ENCODE assay signal across 14 cellular contexts in genomic region chr20:34948030-34948429, GRCh38. TPM values are rescaled to one million over a fixed set of nuclear protein-coding genes. Genes with fewer than 3 reads are reported as not detected.
A peak's percentile ranks its signal among the peaks of the same experiment; 100 is the strongest.
DNase-seq lines count a peak whose midpoint lies in the region; ATAC-seq, FAIRE-seq and TF ChIP-seq lines count a peak whose summit lies in the region.
"Had no signal": no experiment of that assay in that cellular context is flagged by ENCODE, and none has a peak within 500 bp of the region (broad histone marks: within the 10 kb centered on the region; RNA-seq: fewer than 3 reads in every experiment).

No MANE protein-coding gene starts in this region.

- H4K8ac ChIP-seq in mesenchymal stem cell (ENCODE audit: low read length) (no peak overlapping the region), trophoblast cell (ENCODE audit: low read depth, low read length) (no peak overlapping the region)

- H3K14ac ChIP-seq in mesenchymal stem cell (ENCODE audit: low read length in 2 of 2) (no peak overlapping the region), trophoblast cell (ENCODE audit: low read length) (no peak overlapping the region)

- H3K4me3 ChIP-seq in bronchial epithelial cell (ENCODE audit: low read depth, low read length) = no peak overlapping the region
- no peak overlapping the region for H3K4me3 ChIP-seq in mesenchymal stem cell (ENCODE audit: insufficient read depth in 1 of 2, low read depth in 1 of 2, low read length in 2 of 2)
- no peak overlapping the region for H3K4me3 ChIP-seq in right cardiac atrium (ENCODE audit: low read length)
- no peak overlapping the region for H3K4me3 ChIP-seq in trophoblast cell (ENCODE audit: low read depth, low read length)
- H3K4me3 ChIP-seq: colonic mucosa, uterus had no signal

- H2BK120ac ChIP-seq in mesenchymal stem cell (ENCODE audit: low read depth, low read length) = no peak overlapping the region
- no peak overlapping the region for H2BK120ac ChIP-seq in trophoblast cell (ENCODE audit: insufficient read depth, low read length, poor library complexity)

- H3K23ac ChIP-seq in mesenchymal stem cell (ENCODE audit: low read length in 2 of 2) = no peak overlapping the region
- H3K23ac ChIP-seq in trophoblast cell (ENCODE audit: low read length) = no peak overlapping the region

- H3K79me1 ChIP-seq in mesenchymal stem cell (replicated peaks; ENCODE audit: low read length, poor library complexity, severe bottlenecking) = peaks cover 5% of the 10 kb centered on the region
- H3K79me1 ChIP-seq in trophoblast cell (ENCODE audit: low read length) = no peaks in the 10 kb centered on the region

- intact Hi-C loops in right cardiac atrium (cut with DNase I) = no loop called here

- TF ChIP-seq CTCF in bronchial epithelial cell (IDR thresholded peaks at IDR 0.05; ENCODE audit: insufficient read depth, low read length, severe bottlenecking) = peak; percentile 19

- ATAC-seq in HG03095 (IDR thresholded peaks at IDR 0.05; ENCODE audit: unreplicated experiment) (no peak), right cardiac atrium (no peak)

- peak overlapping the region; percentile 72 for H3K27ac ChIP-seq in mesenchymal stem cell (ENCODE audit: low read length, poor library complexity, severe bottlenecking)
- H3K27ac ChIP-seq in right cardiac atrium (ENCODE audit: low read length) = no peak overlapping the region
- H3K27ac ChIP-seq in trophoblast cell (ENCODE audit: low read depth, low read length) = no peak overlapping the region
- H3K27ac ChIP-seq: C4-2B, colonic mucosa, uterus had no signal

- H3K4ac ChIP-seq in mesenchymal stem cell (ENCODE audit: low read depth in 1 of 2, low read length in 2 of 2) (no peak overlapping the region), trophoblast cell (ENCODE audit: low read depth, low read length) (no peak overlapping the region)

- no peak overlapping the region for H3K4me2 ChIP-seq in mesenchymal stem cell (ENCODE audit: low read length, poor library complexity, severe bottlenecking)
- no peak overlapping the region for H3K4me2 ChIP-seq in trophoblast cell (ENCODE audit: low read length)

- H2BK5ac ChIP-seq in mesenchymal stem cell (ENCODE audit: low read depth, low read length, poor library complexity, severe bottlenecking) (no peak overlapping the region), trophoblast cell (ENCODE audit: low read depth, low read length, poor library complexity) (no peak overlapping the region)

- no peak overlapping the region for H4K12ac ChIP-seq in trophoblast cell (ENCODE audit: low read depth, low read length)

- peaks cover 19% of the 10 kb centered on the region for H3K4me1 ChIP-seq in mesenchymal stem cell (ENCODE audit: control insufficient read depth, insufficient read depth, low read depth, low read length)
- peaks cover 3% of the 10 kb centered on the region for H3K4me1 ChIP-seq in right cardiac atrium (ENCODE audit: control insufficient read depth, insufficient read depth, low read length)
- no peaks in the 10 kb centered on the region for H3K4me1 ChIP-seq in trophoblast cell (ENCODE audit: control insufficient read depth in 1 of 2, insufficient read depth in 2 of 2, low read length in 2 of 2)
- H3K4me1 ChIP-seq: colonic mucosa, uterus had no signal

- no peak overlapping the region for H2AK5ac ChIP-seq in mesenchymal stem cell (ENCODE audit: low read length, severe bottlenecking)
- H2AK5ac ChIP-seq in trophoblast cell (ENCODE audit: low read length) = no peak overlapping the region

- H3K79me2 ChIP-seq in trophoblast cell (ENCODE audit: control insufficient read depth, insufficient read depth, low read length, poor library complexity) = no peaks in the 10 kb centered on the region

- H4K91ac ChIP-seq in mesenchymal stem cell (ENCODE audit: low read length) = no peak overlapping the region
- H4K91ac ChIP-seq in trophoblast cell (ENCODE audit: low read depth, low read length) = no peak overlapping the region

- no peak overlapping the region for H2BK12ac ChIP-seq in mesenchymal stem cell (ENCODE audit: low read length in 2 of 2)
- H2BK12ac ChIP-seq in trophoblast cell (ENCODE audit: low read length) = no peak overlapping the region

- H3K27me3 ChIP-seq in bronchial epithelial cell (ENCODE audit: control insufficient read depth, insufficient read depth, low read length) (no peaks in the 10 kb centered on the region), mesenchymal stem cell (ENCODE audit: control insufficient read depth in 1 of 2, insufficient read depth in 1 of 2, low read length in 2 of 2) (no peaks in the 10 kb centered on the region), right cardiac atrium (ENCODE audit: control insufficient read depth, insufficient read depth) (no peaks in the 10 kb centered on the region), trophoblast cell (ENCODE audit: insufficient read depth, low read length) (no peaks in the 10 kb centered on the region)
- H3K27me3 ChIP-seq: colonic mucosa, uterus had no signal

- H3K36me3 ChIP-seq in bronchial epithelial cell (ENCODE audit: control insufficient read depth, insufficient read depth, low read length) (peaks cover 8% of the 10 kb centered on the region), mesenchymal stem cell (ENCODE audit: control insufficient read depth in 1 of 2, insufficient read depth in 2 of 2, low read depth in 1 of 2, low read length in 2 of 2) (peaks cover 8 to 70% of the 10 kb centered on the region in 2 experiments), trophoblast cell (ENCODE audit: control insufficient read depth in 1 of 2, insufficient read depth in 2 of 2, low read length in 2 of 2) (peaks cover 7 to 11% of the 10 kb centered on the region in 2 experiments)
- H3K36me3 ChIP-seq: colonic mucosa, uterus had no signal

- H2AFZ ChIP-seq in mesenchymal stem cell (ENCODE audit: low read depth, low read length) (no peak overlapping the region), trophoblast cell (ENCODE audit: insufficient read depth, low read length, poor library complexity) (no peak overlapping the region)

- no peak overlapping the region for H2BK15ac ChIP-seq in mesenchymal stem cell (ENCODE audit: low read depth, poor library complexity, severe bottlenecking)

- FAIRE-seq in bronchial epithelial cell (lab: Jason Lieb, UNC) = no peak
- FAIRE-seq: frontal cortex had no signal

- H3K9ac ChIP-seq in mesenchymal stem cell (ENCODE audit: low read length) (peak overlapping the region; percentile 64), trophoblast cell (ENCODE audit: low read length) (no peak overlapping the region)

- H3K18ac ChIP-seq in mesenchymal stem cell (ENCODE audit: low read depth in 1 of 2, low read length in 2 of 2) (no peak overlapping the region), trophoblast cell (ENCODE audit: low read length) (no peak overlapping the region)

- DNase-seq in AG20443 (ENCODE audit: low spot score) (peak; percentile 80), M059J (ENCODE audit: low read depth) (peak; percentile 65), bronchial epithelial cell (ENCODE audit: low read depth) (peak; percentile 90), mesenchymal stem cell (peak; percentile 43), right cardiac atrium (no peak), trophoblast cell (no peak), NCI-H748 treated with DMSO at 0.1 percent for 48 hours (lab: John Stamatoyannopoulos, UW) (no peak)
- DNase-seq: colonic mucosa, NCI-H187, SIG-M5, uterus had no signal

- no peaks in the 10 kb centered on the region for H3K9me3 ChIP-seq in mesenchymal stem cell (ENCODE audit: control insufficient read depth, low read length)
- no peaks in the 10 kb centered on the region for H3K9me3 ChIP-seq in right cardiac atrium (ENCODE audit: control insufficient read depth, low read length)
- H3K9me3 ChIP-seq in trophoblast cell (ENCODE audit: insufficient read depth, low read depth, low read length) = no peaks in the 10 kb centered on the region
- H3K9me3 ChIP-seq: colonic mucosa, uterus had no signal

RNA-seq across cellular contexts. Expression of gene GSS, which starts 7.6 kb away (rescaled TPM):
- 112 and 121 TPM in 2 replicates for total RNA-seq in M059J (2014; rRNA removed; shearing (Covaris generic))
- total RNA-seq in bronchial epithelial cell = 105 and 192 TPM in 2 replicates
- polyA plus RNA-seq in mesenchymal stem cell (2013, experiment 1 of 2) = 40.8 TPM
- 38.6 TPM for polyA plus RNA-seq in mesenchymal stem cell (2013, experiment 2 of 2)
- total RNA-seq in right cardiac atrium = 10 to 100 TPM; 23.6 to 32.6 (median 26.3) TPM
- 37.7 TPM for polyA plus RNA-seq in right cardiac atrium
- 29.0 and 32.1 TPM in 2 replicates for polyA plus RNA-seq in trophoblast cell (2013)

RNA-seq across cellular contexts. Expression of gene MYH7B, which starts 7.6 kb away (rescaled TPM):
- total RNA-seq in M059J (2014; rRNA removed; shearing (Covaris generic)) = 0.05 TPM in 1 of 2 replicates, not detected in the other
- total RNA-seq in bronchial epithelial cell (under 0.01 TPM in 2 replicates), right cardiac atrium (100 to 1,000 TPM in 2 of 4 donors, 10 to 100 TPM in 2; 43.3 to 134 (median 99.2) TPM)
- polyA plus RNA-seq in mesenchymal stem cell (2013, experiment 1 of 2) = 0.10 TPM
- polyA plus RNA-seq in mesenchymal stem cell (2013, experiment 2 of 2) = 0.08 TPM
- polyA plus RNA-seq in right cardiac atrium = 125 TPM
- polyA plus RNA-seq in trophoblast cell (2013) = 0.14 and 0.19 TPM in 2 replicates
- total RNA-seq: frontal cortex had no signal

Comparison
In these comparisons a context has a peak if more than half of its experiments do, and no peak if none do; other contexts are left out.
1. DNase-seq: peak in AG20443 (single experiment), M059J (single experiment), bronchial epithelial cell (single experiment) and mesenchymal stem cell (single experiment); none in right cardiac atrium (0 of 3), trophoblast cell (0 of 2) and NCI-H748 treated with DMSO at 0.1 percent for 48 hours (single experiment).
2. RNA of gene MYH7B, which starts 7.6 kb away (total RNA-seq): 43.3 to 134 TPM in right cardiac atrium; 0.05 TPM in M059J and under 0.01 TPM in bronchial epithelial cell; every median in the first group is over 10 times any median in the second.